In genomic region chr7:22726345-22726848, GRCh38 we compare ENCODE assay signal across 8 cellular contexts. TPM values are rescaled to one million over a fixed set of nuclear protein-coding genes. Genes with fewer than 3 reads are reported as not detected.
DNase-seq lines count a peak whose midpoint lies in the region; ATAC-seq, FAIRE-seq and TF ChIP-seq lines count a peak whose summit lies in the region.

No MANE protein-coding gene starts in this region.

- H3K4me3 Mint-ChIP-seq in stimulated activated naive CD8-positive, alpha-beta T cell treated with anti-CD3 and anti-CD28 coated beads, Interleukin-15, Interleukin-2, amounts not matched to agents 100 ng/mL and 50 ng/mL, for 24 hours = peak overlapping the region; percentile 68

- peak overlapping the region; percentile 26; the same call in 1 of the 2 replicates for H2BK20ac ChIP-seq in H1 (ENCODE audit: low read length)

- peaks cover 33% of the 10 kb centered on the region for H3K4me1 Mint-ChIP-seq in stimulated activated naive CD8-positive, alpha-beta T cell treated with anti-CD3 and anti-CD28 coated beads, Interleukin-15, Interleukin-2, amounts not matched to agents 100 ng/mL and 50 ng/mL, for 24 hours (ENCODE audit: low read depth)

- ATAC-seq in GM18508 (IDR thresholded peaks at IDR 0.05; ENCODE audit: insufficient read depth, unreplicated experiment) (peak; percentile 44), HG03025 (IDR thresholded peaks at IDR 0.05; ENCODE audit: low FRiP score, unreplicated experiment) (peak; percentile 64)

- DNase-seq in AG20443 (ENCODE audit: low spot score) (peak; percentile 74), NCI-H2171 treated with DMSO at 0.1 percent for 48 hours (lab: John Stamatoyannopoulos, UW) (peak; percentile 68), H1 (ENCODE audit: low read depth in 1 of 2, low spot score in 2 of 2) (peak in 1 of 2 experiments; percentile 62)
- DNase-seq in activated CD4-positive, alpha-beta T cell treated with anti-CD3 and anti-CD28 coated beads, Interleukin-2, amount 50 U/mL, for 24 hours (ENCODE audit: low read depth in 1 of 2, low spot score in 1 of 2) = peak; percentile 20 to 49

- no peaks in the 10 kb centered on the region for H4K20me1 ChIP-seq in H1 (replicated peaks in 1 of 2; ENCODE audit: control insufficient read depth in 1 of 2, insufficient read depth in 2 of 2, low read length in 2 of 2)

- H2BK15ac ChIP-seq in H1 (ENCODE audit: low read length) = no peak overlapping the region

- H3K79me2 ChIP-seq in H1 (ENCODE audit: control insufficient read depth in 1 of 2, insufficient read depth in 2 of 2, low read length in 2 of 2) = no peaks in the 10 kb centered on the region

- H3K4ac ChIP-seq in H1 (replicated peaks; ENCODE audit: insufficient read length, low read depth, low read length) = no peak overlapping the region

- no peak overlapping the region for H3K23ac ChIP-seq in H1 (ENCODE audit: insufficient read length)

- TF ChIP-seq EP300 in H1 (IDR thresholded peaks at IDR 0.05; ENCODE audit: borderline replicate concordance in 1 of 2, low read depth in 2 of 2, low read length in 2 of 2) = no peak

- TF ChIP-seq RAD21 in H1 (IDR thresholded peaks at IDR 0.05 in 1 of 2, conservative IDR thresholded peaks at IDR 0.05 in 1 of 2; ENCODE audit: low read depth in 2 of 2, low read length in 2 of 2) = peak; percentile 85 to 90

- peaks cover 0 to 3% (median 0%) of the 10 kb centered on the region in 4 experiments; a peak in 2 of 7 replicates for H3K27me3 ChIP-seq in H1 (replicated peaks in 1 of 4; ENCODE audit: control insufficient read depth in 3 of 4, extremely low read depth in 1 of 4, insufficient read depth in 3 of 4, low read length in 3 of 4)
- no peaks in the 10 kb centered on the region for H3K27me3 ChIP-seq in muscle layer of colon (ENCODE audit: control insufficient read depth in 1 of 2, insufficient read depth in 2 of 2, low read length in 2 of 2)

- POLR2A ChIA-PET in H1 (lab: Charles Lee; ENCODE audit: partially characterized antibody) = interaction anchor here (0.7 to 6.1 kb wide), 4 partner anchors 17 to 165 kb away, joined by 3 to 52 read pairs (median 5); no protein-coding TSS in a partner anchor

- H3K23me2 ChIP-seq in H1 (ENCODE audit: low read depth, low read length) = no peaks in the 10 kb centered on the region

- H3K4me3 ChIP-seq in H1 (ENCODE audit: extremely low read depth in 1 of 4, insufficient read depth in 2 of 4, low read depth in 3 of 4, low read length in 4 of 4) (peak overlapping the region in 1 of 4 experiments; percentile 6; a peak in 1 of 8 replicates), muscle layer of colon (ENCODE audit: low read depth in 1 of 2, low read length in 2 of 2) (peak overlapping the region; percentile 20 to 44)

- peaks cover 45% of the 10 kb centered on the region for H3K27me3 Mint-ChIP-seq in stimulated activated naive CD8-positive, alpha-beta T cell treated with anti-CD3 and anti-CD28 coated beads, Interleukin-15, Interleukin-2, amounts not matched to agents 100 ng/mL and 50 ng/mL, for 24 hours

- peak overlapping the region in 1 of 2 experiments; percentile 56; a peak in 2 of 4 replicates for H3K4me2 ChIP-seq in H1 (ENCODE audit: insufficient read depth in 1 of 2, low read depth in 2 of 2, low read length in 2 of 2)

- H3K56ac ChIP-seq in H1 (replicated peaks; ENCODE audit: insufficient read length, low read depth, low read length) = no peak overlapping the region

- H3K36me3 Mint-ChIP-seq in stimulated activated naive CD8-positive, alpha-beta T cell treated with anti-CD3 and anti-CD28 coated beads, Interleukin-15, Interleukin-2, amounts not matched to agents 100 ng/mL and 50 ng/mL, for 24 hours (ENCODE audit: low read depth) = no peaks in the 10 kb centered on the region

- no peak overlapping the region for H2AK5ac ChIP-seq in H1 (ENCODE audit: low read depth, low read length)

- WGBS in H1 (ENCODE audit: extremely low coverage in 1 of 2, insufficient coverage in 1 of 2, insufficient read length in 1 of 2, insufficient replicate concordance in 2 of 2, low coverage in 1 of 2, low lambda C conversion rate in 2 of 2, missing lambda C conversion rate in 1 of 2), 2 experiments = 16% methylated on average over 7 of the region's 7 CpGs; no CpG with 5 or more reads in 1 of the 2 experiments

- H3K18ac ChIP-seq in H1 (ENCODE audit: extremely low read depth, low read length) = peak overlapping the region; percentile 80; the same call in 1 of the 2 replicates

- H4K5ac ChIP-seq in H1 (ENCODE audit: insufficient read length, low read depth, low read length) = no peak overlapping the region

- H3K27ac ChIP-seq in H1 (ENCODE audit: low read depth, low read length) = no peak overlapping the region
- no peak overlapping the region for H3K27ac ChIP-seq in muscle layer of colon (ENCODE audit: low read depth, low read length)

- H2BK12ac ChIP-seq in H1 (ENCODE audit: low read depth, low read length) = peak overlapping the region; percentile 65

- H3K9me3 Mint-ChIP-seq in stimulated activated naive CD8-positive, alpha-beta T cell treated with anti-CD3 and anti-CD28 coated beads, Interleukin-15, Interleukin-2, amounts not matched to agents 100 ng/mL and 50 ng/mL, for 24 hours = no peaks in the 10 kb centered on the region

- H2AFZ ChIP-seq in H1 (ENCODE audit: low read length) = no peak overlapping the region

- peak overlapping the region; percentile 17 for H2BK120ac ChIP-seq in H1 (replicated peaks; ENCODE audit: low read depth, low read length)

- H3K9me3 ChIP-seq in H1 (ENCODE audit: insufficient read depth in 2 of 2, low read depth in 1 of 2, low read length in 1 of 2) (no peaks in the 10 kb centered on the region), muscle layer of colon (ENCODE audit: low read length) (no peaks in the 10 kb centered on the region)

- peak overlapping the region; percentile 43 for H3K27ac Mint-ChIP-seq in stimulated activated naive CD8-positive, alpha-beta T cell treated with anti-CD3 and anti-CD28 coated beads, Interleukin-15, Interleukin-2, amounts not matched to agents 100 ng/mL and 50 ng/mL, for 24 hours

- TF ChIP-seq CTCF in H1 (IDR thresholded peaks at IDR 0.05; ENCODE audit: control extremely low read depth in 1 of 3, insufficient read depth in 1 of 3, low read depth in 1 of 3, low read length in 3 of 3) = peak; percentile 66 to 89 (median 85)

- H3K36me3 ChIP-seq in H1 (ENCODE audit: control insufficient read depth in 2 of 4, insufficient read depth in 4 of 4, low read length in 3 of 4) (no peaks in the 10 kb centered on the region), muscle layer of colon (ENCODE audit: insufficient read depth, low read length) (no peaks in the 10 kb centered on the region)

- H2BK5ac ChIP-seq in H1 (ENCODE audit: low read depth, low read length) = no peak overlapping the region; the same call in 1 of the 2 replicates

- H4K8ac ChIP-seq in H1 (ENCODE audit: extremely low read depth, insufficient read depth, low read length) = no peak overlapping the region

- no peak overlapping the region for H3K14ac ChIP-seq in H1 (ENCODE audit: insufficient read length)

- no peak for TF ChIP-seq POLR2A in H1 (IDR thresholded peaks at IDR 0.05; ENCODE audit: control extremely low read depth in 1 of 2, low read depth in 2 of 2, low read length in 2 of 2)

- H3K9ac ChIP-seq in H1 (replicated peaks in 1 of 4; ENCODE audit: extremely low read depth in 1 of 4, low read depth in 3 of 4, low read length in 3 of 4) (no peak overlapping the region), muscle layer of colon (ENCODE audit: low read length) (no peak overlapping the region)

- H3K79me1 ChIP-seq in H1 (ENCODE audit: low read depth, low read length) = no peaks in the 10 kb centered on the region

- CTCF ChIA-PET in H1 (lab: Charles Lee; ENCODE audit: partially characterized antibody) = interaction anchor here (0.6 to 16.8 kb wide), 57 partner anchors 7 to 468 kb away, joined by 3 to 385 read pairs (median 4); no protein-coding TSS in a partner anchor

- peak; percentile 60 for FAIRE-seq in H1 (lab: Jason Lieb, UNC)

- H4K91ac ChIP-seq in H1 (replicated peaks; ENCODE audit: insufficient read length, low read length) = peak overlapping the region; percentile 25

- H3K4me1 ChIP-seq in H1 (replicated peaks in 1 of 4; ENCODE audit: control insufficient read depth in 3 of 4, insufficient read depth in 4 of 4, low read length in 3 of 4) (peaks cover 4 to 9% (median 5%) of the 10 kb centered on the region in 4 experiments), muscle layer of colon (ENCODE audit: insufficient read depth, low read length) (peaks cover 51% of the 10 kb centered on the region)

TF ChIP-seq in H1, 55 proteins besides CTCF, POLR2A, EP300 and RAD21 (continues in another document):
- no peak for TF ChIP-seq TAF1 (IDR thresholded peaks at IDR 0.05; ENCODE audit: low read depth, low read length)
- TF ChIP-seq POLR2AphosphoS5 (IDR thresholded peaks at IDR 0.05; ENCODE audit: low read depth, low read length) = no peak
- TF ChIP-seq YY1 (IDR thresholded peaks at IDR 0.05; ENCODE audit: low read depth, low read length) = no peak
- no peak for TF ChIP-seq ATF2 (IDR thresholded peaks at IDR 0.05; ENCODE audit: low read length)
- TF ChIP-seq MAX (IDR thresholded peaks at IDR 0.05) = peak; percentile 95

RNA-seq across cellular contexts. Expression of gene IL6, which starts 0.6 kb away (rescaled TPM):
- 0.41 and 0.73 TPM in 2 replicates for total RNA-seq in H1 (2021; fragmentation: NEBNext Ultra II Directional; extraction: Animal tissue kit (Norgen Biotek cat#: 25700))
- polyA plus RNA-seq in H1 (2011; rRNA removed) = 0.12 and 0.27 TPM in 2 replicates
- 0.14 TPM for polyA plus RNA-seq in H1 (2011; cell fraction: cytosol; rRNA removed)
- 1.0 TPM for polyA plus RNA-seq in H1 (2011; cell fraction: nucleus; rRNA removed)
- 0.27 to 0.76 TPM (median 0.29 TPM) in 3 of 4 replicates, not detected in the other for polyA plus RNA-seq in H1 (2012, experiment 1 of 2)
- 0.22 TPM for polyA plus RNA-seq in H1 (2012, experiment 2 of 2)
- polyA plus RNA-seq in H1 (2013, experiment 1 of 2) = 0.85 TPM
- 0.87 TPM for polyA plus RNA-seq in H1 (2013, experiment 2 of 2)
- polyA minus RNA-seq in H1 (2011; rRNA and poly(A)+ RNA removed) = 0.35 TPM in 1 of 2 replicates, not detected in the other
- not detected for polyA minus RNA-seq in H1 (2011; cell fraction: cytosol; rRNA and poly(A)+ RNA removed)
- not detected for polyA minus RNA-seq in H1 (2011; cell fraction: nucleus; rRNA and poly(A)+ RNA removed)
